ENCODE assay signal across 10 cellular contexts in the genomic region with DNA sequence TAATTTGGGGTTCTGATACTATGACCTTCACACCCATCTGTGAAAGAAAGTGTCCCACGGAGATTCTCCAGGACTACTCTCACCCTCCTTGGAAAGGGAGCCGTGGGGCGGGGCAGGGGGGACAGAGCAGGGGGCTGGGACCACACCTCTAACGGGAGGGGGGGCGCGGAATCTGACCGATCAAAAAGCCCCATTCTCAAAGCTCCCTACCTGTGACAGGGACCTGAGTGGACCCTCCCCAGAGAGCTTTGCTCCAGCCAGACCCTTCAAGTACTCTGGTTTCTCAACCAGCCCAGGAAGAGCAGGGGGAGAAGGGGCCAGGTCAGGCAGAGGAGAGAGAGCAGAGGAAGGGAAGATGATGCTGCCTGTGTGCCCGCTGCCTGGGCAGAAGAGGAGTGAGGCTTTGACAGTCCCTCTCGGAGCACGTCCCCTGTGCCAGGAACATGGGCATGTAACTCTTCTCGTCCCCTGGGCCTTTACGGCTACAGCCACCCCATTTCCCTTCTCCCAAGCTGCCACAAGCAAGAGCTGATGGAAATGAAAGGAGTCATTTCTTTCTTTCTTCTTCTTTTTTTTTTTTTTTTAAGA. TPM values are rescaled to one million over a fixed set of nuclear protein-coding genes. Genes with fewer than 3 reads are reported as not detected.
DNase-seq lines count a peak whose midpoint lies in the region; ATAC-seq and TF ChIP-seq lines count a peak whose summit lies in the region.
"Had no signal": no experiment of that assay in that cellular context is flagged by ENCODE, and none has a peak within 500 bp of the region (broad histone marks: within the 10 kb centered on the region; RNA-seq: fewer than 3 reads in every experiment).

No MANE protein-coding gene starts in this region.

- H3K4me3 ChIP-seq in right atrium auricular region = peak overlapping the region; percentile 52 to 54
- H3K4me3 ChIP-seq in upper lobe of right lung = peak overlapping the region; percentile 70

- H3K9me3 Mint-ChIP-seq in activated naive CD8-positive, alpha-beta T cell treated with anti-CD3 and anti-CD28 coated beads, Interleukin-2, amount 10 ng/mL, durations not matched to agents 7 days and 5 days = no peaks in the 10 kb centered on the region
- H3K9me3 Mint-ChIP-seq in mesothelial cell of epicardium = no peaks in the 10 kb centered on the region

- peak overlapping the region; percentile 87 to 88 for H3K27ac ChIP-seq in right atrium auricular region
- H3K27ac ChIP-seq in upper lobe of right lung = peak overlapping the region; percentile 95

- intact Hi-C loops in Right ventricle myocardium inferior (cut with DNase I) = no loop called here
- intact Hi-C loops in upper lobe of right lung (cut with DNase I) = no loop called here

- POLR2A ChIA-PET in activated naive CD8-positive, alpha-beta T cell treated with anti-CD3 and anti-CD28 coated beads, Interleukin-2, amount 10 ng/mL, durations not matched to agents 7 days and 5 days (lab: Charles Lee) = interaction anchor here (0.7 to 4.0 kb wide), 13 partner anchors 9 to 1081 kb away, joined by 3 to 21 read pairs (median 4); a partner anchor contains a TSS
- POLR2A ChIA-PET in GM10248 (lab: Yijun Ruan, JAX) = no interaction called here

- H3K27me3 ChIP-seq in right atrium auricular region = no peaks in the 10 kb centered on the region
- no peaks in the 10 kb centered on the region for H3K27me3 ChIP-seq in upper lobe of right lung
- H3K27me3 ChIP-seq: pancreas had no signal

- H3K36me3 ChIP-seq in right atrium auricular region (peaks cover 11% of the 10 kb centered on the region), upper lobe of right lung (peaks cover 20% of the 10 kb centered on the region)
- H3K36me3 ChIP-seq: pancreas had no signal

- H3K27ac Mint-ChIP-seq in activated naive CD8-positive, alpha-beta T cell treated with anti-CD3 and anti-CD28 coated beads, Interleukin-2, amount 10 ng/mL, durations not matched to agents 7 days and 5 days = peak overlapping the region; percentile 99
- no peak overlapping the region for H3K27ac Mint-ChIP-seq in mesothelial cell of epicardium

- H3K4me1 Mint-ChIP-seq in activated naive CD8-positive, alpha-beta T cell treated with anti-CD3 and anti-CD28 coated beads, Interleukin-2, amount 10 ng/mL, durations not matched to agents 7 days and 5 days = peaks cover 62% of the 10 kb centered on the region
- H3K4me1 Mint-ChIP-seq in mesothelial cell of epicardium = peaks cover 15% of the 10 kb centered on the region

- no peak for ATAC-seq in Right ventricle myocardium inferior
- peak; percentile 2 for ATAC-seq in activated naive CD8-positive, alpha-beta T cell treated with anti-CD3 and anti-CD28 coated beads, Interleukin-2, amount 10 ng/mL, durations not matched to agents 7 days and 5 days (ENCODE audit: low read depth)
- peak; percentile 23 for ATAC-seq in upper lobe of right lung
- no peak for ATAC-seq in GM19467 (IDR thresholded peaks at IDR 0.05; ENCODE audit: unreplicated experiment)

- H3K9me3 ChIP-seq in right atrium auricular region = no peaks in the 10 kb centered on the region
- H3K9me3 ChIP-seq in upper lobe of right lung = no peaks in the 10 kb centered on the region
- H3K9me3 ChIP-seq: pancreas had no signal

- no peaks in the 10 kb centered on the region for H3K27me3 Mint-ChIP-seq in activated naive CD8-positive, alpha-beta T cell treated with anti-CD3 and anti-CD28 coated beads, Interleukin-2, amount 10 ng/mL, durations not matched to agents 7 days and 5 days
- peaks cover 32% of the 10 kb centered on the region for H3K27me3 Mint-ChIP-seq in mesothelial cell of epicardium (ENCODE audit: low read depth)

- TF ChIP-seq CTCF in right atrium auricular region (IDR thresholded peaks at IDR 0.05) (no peak), mesothelial cell of epicardium (IDR thresholded peaks at IDR 0.05; ENCODE audit: unreplicated experiment) (no peak), upper lobe of right lung (IDR thresholded peaks at IDR 0.05) (no peak), GM10248 (IDR thresholded peaks at IDR 0.05; ENCODE audit: control extremely low read depth, extremely low read depth, low read depth, missing control alignments) (no peak)

- H3K4me3 Mint-ChIP-seq in activated naive CD8-positive, alpha-beta T cell treated with anti-CD3 and anti-CD28 coated beads, Interleukin-2, amount 10 ng/mL, durations not matched to agents 7 days and 5 days = peak overlapping the region; percentile 97
- H3K4me3 Mint-ChIP-seq in mesothelial cell of epicardium = peak overlapping the region; percentile 13

- peaks cover 52% of the 10 kb centered on the region for H3K36me3 Mint-ChIP-seq in activated naive CD8-positive, alpha-beta T cell treated with anti-CD3 and anti-CD28 coated beads, Interleukin-2, amount 10 ng/mL, durations not matched to agents 7 days and 5 days
- H3K36me3 Mint-ChIP-seq in mesothelial cell of epicardium = no peaks in the 10 kb centered on the region

- CTCF ChIA-PET in GM10248 (lab: Yijun Ruan, JAX) = interaction anchor here (1.1 kb wide), 1 partner anchor 87 kb away, joined by 4 read pairs; no protein-coding TSS in a partner anchor

- H3K4me1 ChIP-seq in right atrium auricular region (peaks cover 0 to 51% of the 10 kb centered on the region in 2 donors), upper lobe of right lung (peaks cover 48% of the 10 kb centered on the region)
- H3K4me1 ChIP-seq: pancreas had no signal

- no peak for DNase-seq in right atrium auricular region (ENCODE audit: low spot score)
- no peak for DNase-seq in Right ventricle myocardium inferior (ENCODE audit: missing footprints)
- peak; percentile 48 for DNase-seq in activated naive CD8-positive, alpha-beta T cell treated with anti-CD3 and anti-CD28 coated beads, Interleukin-2, amount 10 ng/mL, durations not matched to agents 7 days and 5 days
- no peak for DNase-seq in mesothelial cell of epicardium (ENCODE audit: low spot score in 2 of 2, unreplicated experiment in 2 of 2)
- no peak for DNase-seq in upper lobe of right lung
- no peak for DNase-seq in NCI-H345 (lab: John Stamatoyannopoulos, UW)
- no peak for DNase-seq in GM10248 (ENCODE audit: extremely low spot score)
- DNase-seq: NCI-H510A treated with DMSO at 0.1 percent for 48 hours had no signal

RNA-seq across cellular contexts. Expression of a gene that starts 0.7 kb away (rescaled TPM):
- total RNA-seq in right atrium auricular region (10 to 100 TPM in 1 of 2 donors, 1 to 10 TPM in 1; 9.4 to 12.8 TPM), Right ventricle myocardium inferior (16.8 TPM), mesothelial cell of epicardium (4.5 to 8.1 TPM (median 5.1 TPM) in 3 replicates), upper lobe of right lung (89.0 TPM)
- 100 to 1,000 TPM; 280 to 302 TPM for total RNA-seq in activated naive CD8-positive, alpha-beta T cell treated with anti-CD3 and anti-CD28 coated beads, Interleukin-2, amount 10 ng/mL, durations not matched to agents 7 days and 5 days

RNA-seq across cellular contexts. Expression of a gene that starts 19.5 kb away (rescaled TPM):
- total RNA-seq in right atrium auricular region (not detected), Right ventricle myocardium inferior (not detected), mesothelial cell of epicardium (not detected in 3 replicates), upper lobe of right lung (0.49 TPM)
- under 1 TPM; 0.48 to 0.69 TPM for total RNA-seq in activated naive CD8-positive, alpha-beta T cell treated with anti-CD3 and anti-CD28 coated beads, Interleukin-2, amount 10 ng/mL, durations not matched to agents 7 days and 5 days

RNA-seq across cellular contexts. Expression of a gene that starts 43.4 kb away (rescaled TPM):
- total RNA-seq in right atrium auricular region (not detected), Right ventricle myocardium inferior (not detected), mesothelial cell of epicardium (0.18 to 0.47 TPM (median 0.38 TPM) in 3 replicates), upper lobe of right lung (not detected)
- not detected for total RNA-seq in activated naive CD8-positive, alpha-beta T cell treated with anti-CD3 and anti-CD28 coated beads, Interleukin-2, amount 10 ng/mL, durations not matched to agents 7 days and 5 days

Comparison
In these comparisons a context has a peak if more than half of its experiments do, and no peak if none do; other contexts are left out.
1. ATAC-seq: peak in activated naive CD8-positive, alpha-beta T cell treated with anti-CD3 and anti-CD28 coated beads, Interleukin-2, amount 10 ng/mL, durations not matched to agents 7 days and 5 days (single experiment) and upper lobe of right lung (single experiment); none in Right ventricle myocardium inferior (single experiment) and GM19467 (single experiment).